Comparison of ENCODE assay signal across 8 cellular contexts in genomic region chr6:70369332-70369950, GRCh38. TPM values are rescaled to one million over a fixed set of nuclear protein-coding genes. Genes with fewer than 3 reads are reported as not detected.
A peak's percentile ranks its signal among the peaks of the same experiment; 100 is the strongest.
DNase-seq lines count a peak whose midpoint lies in the region; ATAC-seq lines count a peak whose summit lies in the region.

No MANE protein-coding gene starts in this region.

- intact Hi-C loops in left colon (cut with DNase I, micrococcal nuclease), result loop anchor here in 1 of 2 donors (5.0 kb wide), 1 partner anchor 57 kb away; no protein-coding TSS in a partner anchor

- peak; percentile 83 for DNase-seq in AG08395 (ENCODE audit: low spot score)
- peak; percentile 26 for DNase-seq in NCI-H2196 treated with DMSO at 0.1 percent for 48 hours (lab: John Stamatoyannopoulos, UW; ENCODE audit: unreplicated experiment)
- DNase-seq in activated CD4-positive, CD25-positive, alpha-beta regulatory T cell (lab: John Stamatoyannopoulos, UW), result peak; percentile 2 to 32 (median 12)
- peak; percentile 50 for DNase-seq in central memory CD4-positive, alpha-beta T cell
- DNase-seq in left colon, result peak; percentile 46 to 74
- peak; percentile 67 for DNase-seq in stimulated activated CD4-positive, alpha-beta T cell treated with anti-CD3 and anti-CD28 coated beads, Interleukin-4, amount 100 ng/mL, for 24 hours

- ATAC-seq in GM18511 (IDR thresholded peaks at IDR 0.05; ENCODE audit: unreplicated experiment) (peak; percentile 89), HG02981 (IDR thresholded peaks at IDR 0.05; ENCODE audit: unreplicated experiment) (peak; percentile 84), left colon (peak; percentile 83)

RNA-seq across cellular contexts. Expression of gene FAM135A, which starts 43.9 kb away (rescaled TPM):
- total RNA-seq in left colon, result 10 to 100 TPM; 54.4 to 68.4 TPM

Comparison
In these comparisons a context has a peak if more than half of its experiments do, and no peak if none do; other contexts are left out.
1. Peak in every context shown above with its lines: DNase-seq and ATAC-seq.
2. DNase-seq: peak in every context shown above with its lines; median percentile 83 in AG08395; 67 in stimulated activated CD4-positive, alpha-beta T cell treated with anti-CD3 and anti-CD28 coated beads, Interleukin-4, amount 100 ng/mL, for 24 hours; 60 in left colon; 50 in central memory CD4-positive, alpha-beta T cell; 26 in NCI-H2196 treated with DMSO at 0.1 percent for 48 hours; 12 in activated CD4-positive, CD25-positive, alpha-beta regulatory T cell.